12 cellular contexts compared by ENCODE assay signal in the genomic region with DNA sequence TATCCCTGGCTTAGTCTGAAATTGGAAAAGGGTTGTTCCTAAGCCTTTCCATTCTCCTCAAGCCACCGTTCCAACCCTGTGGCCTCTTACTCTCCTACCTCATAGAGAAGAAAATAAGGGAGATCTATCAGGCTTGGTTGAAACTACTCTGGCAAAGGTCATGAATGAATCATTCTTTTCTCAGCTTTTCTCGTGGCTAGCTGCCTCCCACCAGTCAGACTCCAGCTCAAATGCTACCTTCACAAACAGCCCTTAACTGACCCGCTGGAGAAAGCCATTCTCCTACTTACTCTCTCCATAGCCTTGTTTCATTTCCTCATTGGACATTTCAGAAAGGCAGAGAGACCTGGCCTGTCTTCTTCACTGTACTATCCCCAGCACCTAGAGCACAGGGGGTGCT. TPM values are rescaled to one million over a fixed set of nuclear protein-coding genes. Genes with fewer than 3 reads are reported as not detected.
DNase-seq lines count a peak whose midpoint lies in the region; ATAC-seq and TF ChIP-seq lines count a peak whose summit lies in the region.
"Had no signal": no experiment of that assay in that cellular context is flagged by ENCODE, and none has a peak within 500 bp of the region (broad histone marks: within the 10 kb centered on the region; RNA-seq: fewer than 3 reads in every experiment).

No MANE protein-coding gene starts in this region.

- peaks cover 81% of the 10 kb centered on the region for H4K20me1 ChIP-seq in GM23338 (replicated peaks; ENCODE audit: insufficient read depth)

- H3K4me1 Mint-ChIP-seq in GM23338, result peaks cover 25% of the 10 kb centered on the region

- WGBS in mesodermal cell (ENCODE audit: insufficient coverage in 2 of 2), 2 experiments, result 71 to 77% methylated on average over 1 to 2 of the region's 3 CpGs

- no peak overlapping the region for H3K4me2 ChIP-seq in GM23338

- peaks cover 54% of the 10 kb centered on the region for H3K36me3 Mint-ChIP-seq in GM23338 (ENCODE audit: low read depth)
- H3K36me3 Mint-ChIP-seq: CD14-positive monocyte had no signal

- H3K79me2 ChIP-seq in GM23338 (replicated peaks; ENCODE audit: insufficient read depth), result peaks cover 100% of the 10 kb centered on the region

- H3K4me3 Mint-ChIP-seq in GM23338, result no peak overlapping the region

- H3K9me2 ChIP-seq in GM23338 (ENCODE audit: insufficient read depth), result no peaks in the 10 kb centered on the region

- TF ChIP-seq CTCF in GM23338 (conservative IDR thresholded peaks at IDR 0.05; ENCODE audit: low read depth in 2 of 2) (no peak), astrocyte of the spinal cord (IDR thresholded peaks at IDR 0.05; ENCODE audit: low read depth, low read length) (no peak)

- H3K27ac ChIP-seq in GM23338 (ENCODE audit: low read depth), result no peak overlapping the region
- H3K27ac ChIP-seq in mesodermal cell (ENCODE audit: low read depth, low read length, severe bottlenecking), result peak overlapping the region; percentile 43
- H3K27ac ChIP-seq: epithelial cell of prostate had no signal

- ATAC-seq in GM23338 (no peak), GM19351 (IDR thresholded peaks at IDR 0.05; ENCODE audit: unreplicated experiment) (no peak), GM19397 (IDR thresholded peaks at IDR 0.05; ENCODE audit: unreplicated experiment) (no peak)
- ATAC-seq: PC-3 had no signal

- H3F3A ChIP-seq in GM23338 (replicated peaks; ENCODE audit: low read depth), result no peaks in the 10 kb centered on the region

- no peak overlapping the region for H3K4me3 ChIP-seq in GM23338
- H3K4me3 ChIP-seq in astrocyte of the spinal cord (ENCODE audit: low read depth, low read length), result no peak overlapping the region
- no peak overlapping the region for H3K4me3 ChIP-seq in mesodermal cell (ENCODE audit: extremely low read depth, insufficient read depth, low read length, poor library complexity, severe bottlenecking)

- H3K9me3 Mint-ChIP-seq in GM23338, result no peaks in the 10 kb centered on the region

- DNase-seq in AG20443 (ENCODE audit: low spot score) (peak; percentile 20), GM23338 (ENCODE audit: low spot score) (no peak), astrocyte of the spinal cord (ENCODE audit: low read depth, low spot score) (peak; percentile 56), SW 1271 (lab: John Stamatoyannopoulos, UW) (no peak)
- DNase-seq in activated CD8-positive, alpha-beta memory T cell treated with anti-CD3 and anti-CD28 coated beads, Interleukin-2, amount 50 U/mL, for 48 hours, result no peak
- DNase-seq: PC-3, T-helper 9 cell had no signal

- H3K9me3 ChIP-seq in mesodermal cell (ENCODE audit: control insufficient read depth, low read length), result peaks cover 5% of the 10 kb centered on the region

- H3K36me3 ChIP-seq in GM23338 (ENCODE audit: insufficient read depth) (peaks cover 17% of the 10 kb centered on the region; the same call in 1 of the 2 replicates), mesodermal cell (ENCODE audit: control insufficient read depth, insufficient read depth, low read length) (peaks cover 74% of the 10 kb centered on the region)

- peak overlapping the region; percentile 42; the same call in 1 of the 2 replicates for H3K27ac Mint-ChIP-seq in GM23338

- peaks cover 9% of the 10 kb centered on the region for H3K4me1 ChIP-seq in GM23338 (ENCODE audit: insufficient read depth)
- peaks cover 23% of the 10 kb centered on the region for H3K4me1 ChIP-seq in mesodermal cell (ENCODE audit: control insufficient read depth, insufficient read depth, low read length, poor library complexity, severe bottlenecking)

- no peaks in the 10 kb centered on the region for H3K27me3 ChIP-seq in GM23338 (ENCODE audit: insufficient read depth)

- in situ Hi-C loops in astrocyte of the spinal cord (cut with HindIII; ENCODE audit: low sequenced_read_pairs), result no loop called here

- peaks cover 1% of the 10 kb centered on the region for H3K27me3 Mint-ChIP-seq in GM23338 (ENCODE audit: insufficient read depth, low read depth, poor library complexity)

- no peak overlapping the region for H2AFZ ChIP-seq in GM23338

TF ChIP-seq in GM23338, 12 proteins besides CTCF, POLR2A, EP300 and RAD21 (continues in another document):
- TF ChIP-seq, protein P1, sequence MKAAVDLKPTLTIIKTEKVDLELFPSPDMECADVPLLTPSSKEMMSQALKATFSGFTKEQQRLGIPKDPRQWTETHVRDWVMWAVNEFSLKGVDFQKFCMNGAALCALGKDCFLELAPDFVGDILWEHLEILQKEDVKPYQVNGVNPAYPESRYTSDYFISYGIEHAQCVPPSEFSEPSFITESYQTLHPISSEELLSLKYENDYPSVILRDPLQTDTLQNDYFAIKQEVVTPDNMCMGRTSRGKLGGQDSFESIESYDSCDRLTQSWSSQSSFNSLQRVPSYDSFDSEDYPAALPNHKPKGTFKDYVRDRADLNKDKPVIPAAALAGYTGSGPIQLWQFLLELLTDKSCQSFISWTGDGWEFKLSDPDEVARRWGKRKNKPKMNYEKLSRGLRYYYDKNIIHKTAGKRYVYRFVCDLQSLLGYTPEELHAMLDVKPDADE (IDR thresholded peaks at IDR 0.05), result no peak
- TF ChIP-seq STAT1 (IDR thresholded peaks at IDR 0.05; ENCODE audit: unreplicated experiment) (no peak), ZNF331 (CRISPR knock-in tag; IDR thresholded peaks at IDR 0.05; ENCODE audit: low read depth) (no peak), CREB1 (CRISPR knock-in tag; IDR thresholded peaks at IDR 0.05; ENCODE audit: low read depth) (no peak), NANOG (IDR thresholded peaks at IDR 0.05; ENCODE audit: borderline replicate concordance) (no peak), EZH2phosphoT487 (IDR thresholded peaks at IDR 0.05; ENCODE audit: unreplicated experiment) (no peak), ZNF114 (CRISPR knock-in tag; IDR thresholded peaks at IDR 0.05) (no peak), JUNB (IDR thresholded peaks at IDR 0.05; ENCODE audit: unreplicated experiment) (no peak), POLR2AphosphoS5 (IDR thresholded peaks at IDR 0.05; ENCODE audit: low read depth) (no peak), EZH2 (IDR thresholded peaks at IDR 0.05; ENCODE audit: low read depth, unreplicated experiment) (no peak)
- TF ChIP-seq, protein P2, sequence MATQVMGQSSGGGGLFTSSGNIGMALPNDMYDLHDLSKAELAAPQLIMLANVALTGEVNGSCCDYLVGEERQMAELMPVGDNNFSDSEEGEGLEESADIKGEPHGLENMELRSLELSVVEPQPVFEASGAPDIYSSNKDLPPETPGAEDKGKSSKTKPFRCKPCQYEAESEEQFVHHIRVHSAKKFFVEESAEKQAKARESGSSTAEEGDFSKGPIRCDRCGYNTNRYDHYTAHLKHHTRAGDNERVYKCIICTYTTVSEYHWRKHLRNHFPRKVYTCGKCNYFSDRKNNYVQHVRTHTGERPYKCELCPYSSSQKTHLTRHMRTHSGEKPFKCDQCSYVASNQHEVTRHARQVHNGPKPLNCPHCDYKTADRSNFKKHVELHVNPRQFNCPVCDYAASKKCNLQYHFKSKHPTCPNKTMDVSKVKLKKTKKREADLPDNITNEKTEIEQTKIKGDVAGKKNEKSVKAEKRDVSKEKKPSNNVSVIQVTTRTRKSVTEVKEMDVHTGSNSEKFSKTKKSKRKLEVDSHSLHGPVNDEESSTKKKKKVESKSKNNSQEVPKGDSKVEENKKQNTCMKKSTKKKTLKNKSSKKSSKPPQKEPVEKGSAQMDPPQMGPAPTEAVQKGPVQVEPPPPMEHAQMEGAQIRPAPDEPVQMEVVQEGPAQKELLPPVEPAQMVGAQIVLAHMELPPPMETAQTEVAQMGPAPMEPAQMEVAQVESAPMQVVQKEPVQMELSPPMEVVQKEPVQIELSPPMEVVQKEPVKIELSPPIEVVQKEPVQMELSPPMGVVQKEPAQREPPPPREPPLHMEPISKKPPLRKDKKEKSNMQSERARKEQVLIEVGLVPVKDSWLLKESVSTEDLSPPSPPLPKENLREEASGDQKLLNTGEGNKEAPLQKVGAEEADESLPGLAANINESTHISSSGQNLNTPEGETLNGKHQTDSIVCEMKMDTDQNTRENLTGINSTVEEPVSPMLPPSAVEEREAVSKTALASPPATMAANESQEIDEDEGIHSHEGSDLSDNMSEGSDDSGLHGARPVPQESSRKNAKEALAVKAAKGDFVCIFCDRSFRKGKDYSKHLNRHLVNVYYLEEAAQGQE (IDR thresholded peaks at IDR 0.05; ENCODE audit: unreplicated experiment), result no peak

RNA-seq across cellular contexts. Expression of a gene that starts 8.9 kb away (rescaled TPM):
- total RNA-seq in GM23338 (2014; rRNA removed; shearing (Covaris generic)), result 230 and 246 TPM in 2 replicates
- polyA plus RNA-seq in GM23338 (2016; fragmentation: Nextera tagmentation; extraction: Ambion mirVana), result 78.1 and 89.5 TPM in 2 replicates
- 160 TPM for polyA plus RNA-seq in mesodermal cell (2013, experiment 1 of 2)
- polyA plus RNA-seq in mesodermal cell (2013, experiment 2 of 2), result 161 TPM

Comparison
In these comparisons a context has a peak if more than half of its experiments do, and no peak if none do; other contexts are left out.
1. DNase-seq: peak in AG20443 (single experiment) and astrocyte of the spinal cord (single experiment); none in GM23338 (single experiment), SW 1271 (0 of 2) and activated CD8-positive, alpha-beta memory T cell treated with anti-CD3 and anti-CD28 coated beads, Interleukin-2, amount 50 U/mL, for 48 hours (single experiment).